10 cellular contexts compared by ENCODE assay signal in the genomic region with DNA sequence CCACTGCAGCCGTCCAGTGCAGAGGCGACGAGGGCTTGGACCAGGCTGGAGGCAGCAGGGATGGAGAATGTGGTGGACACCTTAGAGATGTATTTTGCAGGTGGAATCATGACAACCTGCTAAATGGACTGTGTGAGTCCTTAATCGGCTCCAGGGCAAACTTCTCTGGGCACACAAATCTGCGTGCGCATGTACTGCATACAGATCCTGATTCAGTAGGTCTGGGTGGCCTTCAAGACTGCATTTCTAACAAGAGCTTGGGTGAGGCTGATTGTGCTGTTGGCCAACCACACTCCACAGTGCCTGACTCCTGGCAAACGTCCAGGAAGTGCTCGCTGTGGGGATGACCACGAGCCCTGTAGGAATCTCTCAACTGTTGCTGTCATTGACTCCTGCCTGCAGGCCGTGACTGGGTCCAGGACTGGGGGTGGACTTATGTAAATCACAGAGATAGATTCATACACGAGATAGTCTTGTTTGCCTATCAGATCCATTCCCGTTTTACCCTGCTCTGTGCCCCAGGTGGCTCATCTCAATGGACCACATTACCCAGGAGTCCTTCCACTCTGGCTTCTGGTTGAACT. TPM values are rescaled to one million over a fixed set of nuclear protein-coding genes. Genes with fewer than 3 reads are reported as not detected.
DNase-seq lines count a peak whose midpoint lies in the region; ATAC-seq and TF ChIP-seq lines count a peak whose summit lies in the region.
"Had no signal": no experiment of that assay in that cellular context is flagged by ENCODE, and none has a peak within 500 bp of the region (broad histone marks: within the 10 kb centered on the region; RNA-seq: fewer than 3 reads in every experiment).

No MANE protein-coding gene starts in this region.

- H3K79me2 ChIP-seq in OCI-LY7 (ENCODE audit: insufficient read depth, low read depth, low read length), result peaks cover 56% of the 10 kb centered on the region; the same call in 1 of the 2 replicates

- H3K36me3 ChIP-seq in muscle layer of colon (ENCODE audit: insufficient read depth, low read length), result no peaks in the 10 kb centered on the region
- peaks cover 99% of the 10 kb centered on the region for H3K36me3 ChIP-seq in OCI-LY7 (ENCODE audit: insufficient read depth, low read length)

- DNase-seq in AG04449 (ENCODE audit: low read depth, low spot score), result peak; percentile 26
- peak; percentile 85 for DNase-seq in M059J (ENCODE audit: low read depth)
- peak; percentile 45 for DNase-seq in epithelial cell of esophagus (ENCODE audit: low read depth)
- DNase-seq in DMS 273 (lab: John Stamatoyannopoulos, UW; ENCODE audit: unreplicated experiment), result no peak
- DNase-seq in OCI-LY7 (ENCODE audit: low spot score), result no peak
- DNase-seq: activated gamma-delta T cell had no signal

- no peak overlapping the region for H3K9ac ChIP-seq in muscle layer of colon (ENCODE audit: low read length)

- POLR2A ChIA-PET in AG04449 (lab: Yijun Ruan, JAX) (interaction anchor here (1.4 kb wide), 1 partner anchor 14 kb away, joined by 3 read pairs; no protein-coding TSS in a partner anchor), OCI-LY7 (lab: Charles Lee) (no interaction called here)

- H4K20me1 ChIP-seq in OCI-LY7 (ENCODE audit: insufficient read depth, low read length), result no peaks in the 10 kb centered on the region

- no peak overlapping the region for H3K4me3 ChIP-seq in AG04449 (ENCODE audit: low read depth, low read length)
- H3K4me3 ChIP-seq in epithelial cell of esophagus (ENCODE audit: low read length), result no peak overlapping the region
- H3K4me3 ChIP-seq in muscle layer of colon (ENCODE audit: low read depth in 1 of 2, low read length in 2 of 2), result no peak overlapping the region
- H3K4me3 ChIP-seq in OCI-LY7 (ENCODE audit: low read depth, low read length, poor library complexity, severe bottlenecking), result no peak overlapping the region

- H3K27me3 ChIP-seq in muscle layer of colon (ENCODE audit: control insufficient read depth in 1 of 2, insufficient read depth in 2 of 2, low read length in 2 of 2), result no peaks in the 10 kb centered on the region

- no peak for TF ChIP-seq CTCF in AG04449 (IDR thresholded peaks at IDR 0.05; ENCODE audit: insufficient read depth, low read length, missing control alignments)
- no peak for TF ChIP-seq CTCF in epithelial cell of esophagus (IDR thresholded peaks at IDR 0.05; ENCODE audit: insufficient read depth, low read depth, low read length, missing control alignments)
- TF ChIP-seq CTCF in OCI-LY7 (conservative IDR thresholded peaks at IDR 0.05; ENCODE audit: low read length), result no peak

- ATAC-seq in GM18517 (IDR thresholded peaks at IDR 0.05; ENCODE audit: unreplicated experiment) (no peak), HG03175 (IDR thresholded peaks at IDR 0.05; ENCODE audit: unreplicated experiment) (no peak)
- ATAC-seq: Panc1 had no signal

- no TSS peak for BruUV-seq in OCI-LY7 (replicated peaks; lab: Mats Ljungman, UMichigan)

- no peak overlapping the region for H3K4me2 ChIP-seq in OCI-LY7 (ENCODE audit: low read length)

- H3K4me1 ChIP-seq in muscle layer of colon (ENCODE audit: insufficient read depth, low read length) (peaks cover 91% of the 10 kb centered on the region), OCI-LY7 (ENCODE audit: insufficient read depth, low read length, poor library complexity, severe bottlenecking) (peaks cover 60% of the 10 kb centered on the region)

- intact Hi-C loops in OCI-LY7 (cut with micrococcal nuclease; ENCODE audit: unreplicated experiment), result loop anchor here (1.0 kb wide), 2 partner anchors 33 to 148 kb away; no protein-coding TSS in a partner anchor

- no peaks in the 10 kb centered on the region for H3K9me2 ChIP-seq in OCI-LY7 (ENCODE audit: insufficient read depth, low read length)

- no peak overlapping the region for H2AFZ ChIP-seq in OCI-LY7 (ENCODE audit: low read length)

- CTCF ChIA-PET in AG04449 (lab: Yijun Ruan, JAX), result interaction anchor here (0.9 to 1.9 kb wide), 7 partner anchors 10 to 151 kb away, joined by 3 to 8 read pairs (median 3); no protein-coding TSS in a partner anchor
- CTCF ChIA-PET in OCI-LY7 (lab: Charles Lee; ENCODE audit: unreplicated experiment), result interaction anchor here (1.3 kb wide), 1 partner anchor 25 kb away, joined by 4 read pairs; no protein-coding TSS in a partner anchor

- H3K27ac ChIP-seq in muscle layer of colon (ENCODE audit: low read depth, low read length) (peak overlapping the region; percentile 36), OCI-LY7 (ENCODE audit: low read depth, low read length, poor library complexity, severe bottlenecking) (no peak overlapping the region)

- no peaks in the 10 kb centered on the region for H3K9me3 ChIP-seq in muscle layer of colon (ENCODE audit: low read length)
- H3K9me3 ChIP-seq in OCI-LY7 (ENCODE audit: low read length), result no peaks in the 10 kb centered on the region

RNA-seq across cellular contexts. Expression of a gene that starts 27.2 kb away (rescaled TPM):
- 21.9 and 32.4 TPM in 2 replicates for total RNA-seq in M059J (2014; rRNA removed; shearing (Covaris generic))
- 53.7 and 62.7 TPM in 2 replicates for total RNA-seq in OCI-LY7 (2014; rRNA removed; shearing (Covaris generic))
- 44.5 and 45.7 TPM in 2 replicates for total RNA-seq in OCI-LY7 (2022)

Comparison
In these comparisons a context has a peak if more than half of its experiments do, and no peak if none do; other contexts are left out.
1. DNase-seq: peak in AG04449 (single experiment), M059J (single experiment) and epithelial cell of esophagus (single experiment); none in DMS 273 (single experiment) and OCI-LY7 (single experiment).